Comparison of ENCODE assay signal across 16 cellular contexts in genomic region chr2:172930871-172931255, GRCh38.
DNase-seq lines count a peak whose midpoint lies in the region; ATAC-seq and TF ChIP-seq lines count a peak whose summit lies in the region.
"Had no signal": no experiment of that assay in that cellular context is flagged by ENCODE, and none has a peak within 500 bp of the region (broad histone marks: within the 10 kb centered on the region; RNA-seq: fewer than 3 reads in every experiment).

No MANE protein-coding gene starts in this region.

- H3K4me1 Mint-ChIP-seq in stimulated activated naive CD8-positive, alpha-beta T cell treated with anti-CD3 and anti-CD28 coated beads, Interleukin-15, amount 100 ng/mL, for 72 hours = peaks cover 14% of the 10 kb centered on the region
- H3K4me1 Mint-ChIP-seq: activated B cell treated with CpG ODN at 0.5 μM for 24 hours had no signal

- no peak overlapping the region for H3K27ac Mint-ChIP-seq in stimulated activated naive CD8-positive, alpha-beta T cell treated with anti-CD3 and anti-CD28 coated beads, Interleukin-15, amount 100 ng/mL, for 72 hours
- H3K27ac Mint-ChIP-seq: activated B cell treated with CpG ODN at 0.5 μM for 24 hours; activated naive CD8-positive, alpha-beta T cell treated with anti-CD3 and anti-CD28 coated beads, Interleukin-2, amount 10 ng/mL, durations not matched to agents 7 days and 5 days had no signal

- no peak for DNase-seq in stimulated activated naive CD8-positive, alpha-beta T cell treated with anti-CD3 and anti-CD28 coated beads, Interleukin-15, Interleukin-2, amounts not matched to agents 100 U/mL and 50 U/mL, for 24 hours
- no peak for DNase-seq in stimulated activated naive CD8-positive, alpha-beta T cell treated with anti-CD3 and anti-CD28 coated beads, Interleukin-15, amount 100 ng/mL, for 72 hours
- peak; percentile 47 for DNase-seq in myocyte (ENCODE audit: low read depth)
- no peak for DNase-seq in NK-92 treated with Interleukin-12 subunit alpha and Interleukin-12 subunit beta, amount 100 ng/mL, for 24 hours (lab: John Stamatoyannopoulos, UW)
- DNase-seq in NCI-H345 treated with DMSO at 0.1 percent for 48 hours (lab: John Stamatoyannopoulos, UW; ENCODE audit: unreplicated experiment) = no peak
- DNase-seq: activated B cell treated with CpG ODN at 0.5 μM for 24 hours; activated naive CD8-positive, alpha-beta T cell treated with anti-CD3 and anti-CD28 coated beads, Interleukin-2, amount 10 ng/mL, durations not matched to agents 7 days and 5 days; hippocampal formation; Karpas-422; left lung; NCI-H1694; small intestine had no signal

- no peak for TF ChIP-seq CTCF in VCaP (conservative IDR thresholded peaks at IDR 0.05)

- peak; percentile 32 for ATAC-seq in stimulated activated naive CD8-positive, alpha-beta T cell treated with anti-CD3 and anti-CD28 coated beads, Interleukin-15, Interleukin-2, amounts not matched to agents 100 U/mL and 50 U/mL, for 24 hours
- ATAC-seq in stimulated activated naive CD8-positive, alpha-beta T cell treated with anti-CD3 and anti-CD28 coated beads, Interleukin-15, amount 100 ng/mL, for 72 hours = no peak
- ATAC-seq in GM18519 (IDR thresholded peaks at IDR 0.05; ENCODE audit: low FRiP score, unreplicated experiment) (no peak), HG02885 (IDR thresholded peaks at IDR 0.05; ENCODE audit: poor library complexity, unreplicated experiment) (no peak)

- no peaks in the 10 kb centered on the region for H3K9me3 Mint-ChIP-seq in stimulated activated naive CD8-positive, alpha-beta T cell treated with anti-CD3 and anti-CD28 coated beads, Interleukin-15, amount 100 ng/mL, for 72 hours
- H3K9me3 Mint-ChIP-seq: activated B cell treated with CpG ODN at 0.5 μM for 24 hours; activated naive CD8-positive, alpha-beta T cell treated with anti-CD3 and anti-CD28 coated beads, Interleukin-2, amount 10 ng/mL, durations not matched to agents 7 days and 5 days had no signal

- peak overlapping the region; percentile 81 for H3K27ac ChIP-seq in VCaP
- H3K27ac ChIP-seq: HL-60 had no signal

- peaks cover 9% of the 10 kb centered on the region for H3K27me3 Mint-ChIP-seq in stimulated activated naive CD8-positive, alpha-beta T cell treated with anti-CD3 and anti-CD28 coated beads, Interleukin-15, amount 100 ng/mL, for 72 hours

- H3K4me3 Mint-ChIP-seq in stimulated activated naive CD8-positive, alpha-beta T cell treated with anti-CD3 and anti-CD28 coated beads, Interleukin-15, amount 100 ng/mL, for 72 hours = no peak overlapping the region
- H3K4me3 Mint-ChIP-seq: activated B cell treated with CpG ODN at 0.5 μM for 24 hours; activated naive CD8-positive, alpha-beta T cell treated with anti-CD3 and anti-CD28 coated beads, Interleukin-2, amount 10 ng/mL, durations not matched to agents 7 days and 5 days had no signal
